21 cellular contexts compared by ENCODE assay signal in genomic region chr11:66150725-66151124, GRCh38.
A peak's percentile ranks its signal among the peaks of the same experiment; 100 is the strongest.
DNase-seq lines count a peak whose midpoint lies in the region; ATAC-seq and TF ChIP-seq lines count a peak whose summit lies in the region.
"Had no signal": no experiment of that assay in that cellular context is flagged by ENCODE, and none has a peak within 500 bp of the region (broad histone marks: within the 10 kb centered on the region; RNA-seq: fewer than 3 reads in every experiment).

No MANE protein-coding gene starts in this region.

- CTCF ChIA-PET in MCF 10A (lab: Yijun Ruan, JAX), result interaction anchor here (0.6 to 1.2 kb wide), 3 partner anchors 72 to 193 kb away, joined by 3 to 4 read pairs (median 3); no protein-coding TSS in a partner anchor
- CTCF ChIA-PET in mammary epithelial cell (lab: Charles Lee; ENCODE audit: low non-redundant PET), result no interaction called here

- POLR2A ChIA-PET in MCF 10A (lab: Yijun Ruan, JAX), result interaction anchor here (0.6 kb wide), 1 partner anchor 24 kb away, joined by 4 read pairs; no protein-coding TSS in a partner anchor

- no TSS peak for BruUV-seq in MCF 10A (replicated peaks; lab: Mats Ljungman, UMichigan)
- BruUV-seq in mammary epithelial cell (replicated peaks; lab: Mats Ljungman, UMichigan), result no TSS peak

- in situ Hi-C loops in mammary epithelial cell (cut with MboI; ENCODE audit: low sequenced_read_pairs in 2 of 2), result no loop called here

- H3K9me3 Mint-ChIP-seq in MCF 10A (ENCODE audit: unreplicated experiment) (peaks cover 7% of the 10 kb centered on the region), memory B cell (no peaks in the 10 kb centered on the region)
- H3K9me3 Mint-ChIP-seq: T-cell had no signal

- H3K27me3 Mint-ChIP-seq in MCF 10A (ENCODE audit: insufficient read depth, unreplicated experiment) (no peaks in the 10 kb centered on the region), memory B cell (no peaks in the 10 kb centered on the region)
- H3K27me3 Mint-ChIP-seq: T-cell had no signal

- no peak overlapping the region for H3K4me2 ChIP-seq in mammary epithelial cell (ENCODE audit: insufficient read depth, low read depth, low read length)
- H3K4me2 ChIP-seq: A549 had no signal

- DNase-seq in MCF 10A (ENCODE audit: unreplicated experiment) (no peak), mammary epithelial cell (no peak), OCI-M1 (lab: John Stamatoyannopoulos, UW) (peak; percentile 36), memory B cell (ENCODE audit: low spot score in 2 of 2) (no peak), renal cortical epithelial cell (ENCODE audit: low read depth) (peak; percentile 18), inferior parietal cortex (ENCODE audit: extremely low spot score) (no peak), psoas muscle (no peak)
- DNase-seq: activated CD4-positive, alpha-beta T cell treated with anti-CD3 and anti-CD28 coated beads for 48 hours; colonic mucosa; EL; left cardiac atrium; NCI-H2081 treated with DMSO at 0.1 percent for 48 hours; Peyer's patch; right lobe of liver; substantia nigra; T-cell had no signal

- intact Hi-C loops in MCF 10A (cut with micrococcal nuclease) (no loop called here), mammary epithelial cell (cut with micrococcal nuclease) (no loop called here), psoas muscle (cut with DNase I) (no loop called here)

- H3K27ac ChIP-seq in mammary epithelial cell (ENCODE audit: insufficient read depth, low read depth, low read length), result no peak overlapping the region
- H3K27ac ChIP-seq in psoas muscle, result no peak overlapping the region
- H3K27ac ChIP-seq: colonic mucosa, HL-60, neutrophil, Peyer's patch, right lobe of liver, SJCRH30 had no signal

- H3K4me3 Mint-ChIP-seq in MCF 10A (ENCODE audit: unreplicated experiment) (no peak overlapping the region), memory B cell (no peak overlapping the region)
- H3K4me3 Mint-ChIP-seq: T-cell had no signal

- H3K9ac ChIP-seq in mammary epithelial cell (ENCODE audit: insufficient read depth, low read length), result no peak overlapping the region

- H3K4me1 Mint-ChIP-seq in MCF 10A (ENCODE audit: insufficient read depth, unreplicated experiment), result no peaks in the 10 kb centered on the region
- peaks cover 24% of the 10 kb centered on the region for H3K4me1 Mint-ChIP-seq in memory B cell

- H3K36me3 Mint-ChIP-seq in MCF 10A (ENCODE audit: insufficient read depth, unreplicated experiment) (no peaks in the 10 kb centered on the region), memory B cell (peaks cover 16% of the 10 kb centered on the region)

- TF ChIP-seq CTCF in MCF 10A (IDR thresholded peaks at IDR 0.05; ENCODE audit: unreplicated experiment) (no peak), mammary epithelial cell (conservative IDR thresholded peaks at IDR 0.05 in 1 of 2, IDR thresholded peaks at IDR 0.05 in 1 of 2; ENCODE audit: extremely low read depth in 1 of 2, insufficient read depth in 1 of 2, low read depth in 1 of 2, low read length in 2 of 2) (no peak), psoas muscle (IDR thresholded peaks at IDR 0.05) (no peak)

- ATAC-seq in memory B cell (ENCODE audit: low read depth) (no peak), HG03342 (IDR thresholded peaks at IDR 0.05; ENCODE audit: unreplicated experiment) (no peak), psoas muscle (no peak)
- ATAC-seq: A549, left cardiac atrium, T-cell had no signal

- H2AFZ ChIP-seq in mammary epithelial cell (ENCODE audit: low read depth, low read length), result no peak overlapping the region

- H3K4me1 ChIP-seq in mammary epithelial cell (ENCODE audit: insufficient read depth, low read length) (no peaks in the 10 kb centered on the region), psoas muscle (no peaks in the 10 kb centered on the region)
- H3K4me1 ChIP-seq: A549, colonic mucosa, Peyer's patch had no signal

- no peaks in the 10 kb centered on the region for H3K36me3 ChIP-seq in mammary epithelial cell (ENCODE audit: insufficient read depth, low read length)
- H3K36me3 ChIP-seq in psoas muscle (ENCODE audit: insufficient read depth in 1 of 2, low read depth in 1 of 2), result no peaks in the 10 kb centered on the region
- H3K36me3 ChIP-seq: colonic mucosa, neutrophil, Peyer's patch, right lobe of liver, SJCRH30 had no signal

- peak overlapping the region; percentile 46 for H3K27ac Mint-ChIP-seq in MCF 10A (ENCODE audit: low read depth, unreplicated experiment)
- H3K27ac Mint-ChIP-seq in memory B cell, result peak overlapping the region; percentile 35

- H3K4me3 ChIP-seq in mammary epithelial cell (replicated peaks in 1 of 3; ENCODE audit: insufficient read depth in 1 of 3, low read depth in 2 of 3, low read length in 3 of 3), result no peak overlapping the region
- H3K4me3 ChIP-seq in psoas muscle, result no peak overlapping the region
- H3K4me3 ChIP-seq: A549, colonic mucosa, Peyer's patch, right lobe of liver, SJCRH30 had no signal

- dilution Hi-C loops in mammary epithelial cell (cut with HindIII; ENCODE audit: low sequenced_read_pairs), result no loop called here

- no peaks in the 10 kb centered on the region for H4K20me1 ChIP-seq in mammary epithelial cell (ENCODE audit: insufficient read depth, low read length)

- H3K9me3 ChIP-seq in mammary epithelial cell (replicated peaks; ENCODE audit: insufficient read depth, low read length) (no peaks in the 10 kb centered on the region), psoas muscle (no peaks in the 10 kb centered on the region)
- H3K9me3 ChIP-seq: colonic mucosa, neutrophil, Peyer's patch, right lobe of liver had no signal

- no peaks in the 10 kb centered on the region for H3K79me2 ChIP-seq in mammary epithelial cell (ENCODE audit: insufficient read depth, low read length)

- H3K27me3 ChIP-seq in mammary epithelial cell (ENCODE audit: insufficient read depth, low read length), result no peaks in the 10 kb centered on the region
- H3K27me3 ChIP-seq in psoas muscle (ENCODE audit: insufficient read depth in 3 of 3, low read length in 2 of 3), result no peaks in the 10 kb centered on the region
- H3K27me3 ChIP-seq: colonic mucosa, neutrophil, Peyer's patch, right lobe of liver, SJCRH30 had no signal

Comparison
In these comparisons a context has a peak if more than half of its experiments do, and no peak if none do; other contexts are left out.
1. DNase-seq: peak in OCI-M1 (single experiment) and renal cortical epithelial cell (single experiment); none in MCF 10A (single experiment), mammary epithelial cell (single experiment), memory B cell (0 of 2), inferior parietal cortex (single experiment) and psoas muscle (0 of 2).